In the genomic region with DNA sequence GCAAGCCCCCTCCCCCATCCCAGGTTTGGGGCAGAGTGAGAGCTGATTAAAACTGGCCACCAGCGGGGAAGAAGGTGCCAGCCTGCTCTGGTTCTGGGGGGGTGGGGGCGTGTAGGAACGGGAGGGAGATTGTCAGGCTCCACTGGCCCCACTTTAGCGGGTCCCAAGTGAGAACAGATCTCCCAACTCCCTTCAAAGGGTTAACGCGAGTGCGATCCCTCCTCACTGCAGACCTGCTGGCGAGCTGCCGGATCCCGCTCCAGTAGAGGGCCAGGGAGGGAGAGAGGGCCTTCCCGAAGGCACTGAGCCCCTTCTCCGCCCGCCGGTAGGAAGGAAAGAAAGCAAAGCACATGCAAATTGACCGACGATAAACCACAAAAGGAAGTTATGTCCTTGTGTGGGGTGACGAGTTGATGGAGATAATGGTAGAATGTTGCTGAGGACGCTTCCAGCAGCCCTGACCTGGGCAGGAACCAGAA, we compare ENCODE assay signal across 11 cellular contexts. TPM values are rescaled to one million over a fixed set of nuclear protein-coding genes. Genes with fewer than 3 reads are reported as not detected.
DNase-seq lines count a peak whose midpoint lies in the region; ATAC-seq lines count a peak whose summit lies in the region.
"Had no signal": no experiment of that assay in that cellular context is flagged by ENCODE, and none has a peak within 500 bp of the region (broad histone marks: within the 10 kb centered on the region; RNA-seq: fewer than 3 reads in every experiment).

No MANE protein-coding gene starts in this region.

- H3K36me3 Mint-ChIP-seq in naive thymus-derived CD4-positive, alpha-beta T cell = peaks cover 0 to 4% (median 0%) of the 10 kb centered on the region in 5 donors

- POLR2A ChIA-PET in naive thymus-derived CD4-positive, alpha-beta T cell (lab: Charles Lee) = no interaction called here

- DNase-seq in Ammon's horn (ENCODE audit: low spot score) (peak; percentile 51), OCI-M2 (lab: John Stamatoyannopoulos, UW; ENCODE audit: unreplicated experiment) (no peak), NCI-H1417 (lab: John Stamatoyannopoulos, UW) (no peak), cerebellar cortex (ENCODE audit: low spot score) (no peak), NCI-H2029 (lab: John Stamatoyannopoulos, UW) (no peak)
- no peak for DNase-seq in naive thymus-derived CD4-positive, alpha-beta T cell
- DNase-seq: stimulated activated CD4-positive, alpha-beta T cell treated with anti-CD3 and anti-CD28 coated beads, Interleukin-12 subunit alpha, Interleukin-12 subunit beta, amount 100 ng/mL, for 4 hours had no signal

- CTCF ChIA-PET in naive thymus-derived CD4-positive, alpha-beta T cell (lab: Charles Lee) = no interaction called here

- H3K27me3 Mint-ChIP-seq in naive thymus-derived CD4-positive, alpha-beta T cell = peaks cover 50 to 74% (median 63%) of the 10 kb centered on the region in 5 donors

- H3K9ac ChIP-seq in HUES6 (ENCODE audit: low read length) = peak overlapping the region; percentile 53

- no peaks in the 10 kb centered on the region for H3K36me3 ChIP-seq in HUES6 (ENCODE audit: control insufficient read depth, insufficient read depth, low read length)
- no peaks in the 10 kb centered on the region for H3K36me3 ChIP-seq in ectodermal cell (ENCODE audit: control insufficient read depth, insufficient read depth, low read length)
- H3K36me3 ChIP-seq in naive thymus-derived CD4-positive, alpha-beta T cell (ENCODE audit: control insufficient read depth in 2 of 3, insufficient read depth in 3 of 3, low read length in 3 of 3) = no peaks in the 10 kb centered on the region

- intact Hi-C loops in naive thymus-derived CD4-positive, alpha-beta T cell (cut with micrococcal nuclease) = no loop called here

- ATAC-seq in naive thymus-derived CD4-positive, alpha-beta T cell = no peak

- H3K9me3 ChIP-seq in HUES6 (ENCODE audit: control insufficient read depth, insufficient read depth, low read depth, low read length) = no peaks in the 10 kb centered on the region
- H3K9me3 ChIP-seq in ectodermal cell (ENCODE audit: control insufficient read depth, low read length) = no peaks in the 10 kb centered on the region
- H3K9me3 ChIP-seq in naive thymus-derived CD4-positive, alpha-beta T cell (ENCODE audit: control insufficient read depth in 2 of 3, low read length in 3 of 3) = no peaks in the 10 kb centered on the region

- H3K27ac Mint-ChIP-seq in naive thymus-derived CD4-positive, alpha-beta T cell = peak overlapping the region in 2 of 9 donors; percentile 18 to 42

- peaks cover 8 to 25% (median 17%) of the 10 kb centered on the region in 7 donors for H3K4me1 Mint-ChIP-seq in naive thymus-derived CD4-positive, alpha-beta T cell

- peaks cover 61% of the 10 kb centered on the region for H3K27me3 ChIP-seq in HUES6 (ENCODE audit: control insufficient read depth, insufficient read depth, low read length)
- peaks cover 53% of the 10 kb centered on the region for H3K27me3 ChIP-seq in ectodermal cell (ENCODE audit: control insufficient read depth, insufficient read depth, low read length, poor library complexity, severe bottlenecking)
- H3K27me3 ChIP-seq in naive thymus-derived CD4-positive, alpha-beta T cell (ENCODE audit: control insufficient read depth in 2 of 2, insufficient read depth in 2 of 2, low read length in 2 of 2) = peaks cover 0 to 7% of the 10 kb centered on the region in 2 donors

- 0% methylated on average over 18 of the region's 18 CpGs for WGBS in ectodermal cell, 2 experiments

- H3K27ac ChIP-seq in HUES6 (ENCODE audit: low read depth, low read length) (no peak overlapping the region), ectodermal cell (ENCODE audit: insufficient read depth, low read depth, low read length, poor library complexity, severe bottlenecking) (no peak overlapping the region)
- H3K27ac ChIP-seq in naive thymus-derived CD4-positive, alpha-beta T cell (ENCODE audit: low read depth, low read length) = no peak overlapping the region

- peaks cover 33% of the 10 kb centered on the region; the same call in 1 of the 2 replicates for H3K4me1 ChIP-seq in HUES6 (ENCODE audit: control insufficient read depth, insufficient read depth, low read length)
- peaks cover 19% of the 10 kb centered on the region for H3K4me1 ChIP-seq in ectodermal cell (ENCODE audit: control insufficient read depth, insufficient read depth, low read length)
- no peaks in the 10 kb centered on the region for H3K4me1 ChIP-seq in naive thymus-derived CD4-positive, alpha-beta T cell (ENCODE audit: control insufficient read depth in 2 of 2, insufficient read depth in 2 of 2, low read length in 2 of 2)

- H3K4me3 ChIP-seq in HUES6 (ENCODE audit: low read depth, low read length) = peak overlapping the region; percentile 73
- peak overlapping the region; percentile 66 for H3K4me3 ChIP-seq in ectodermal cell (ENCODE audit: insufficient read depth, low read depth, low read length)
- no peak overlapping the region for H3K4me3 ChIP-seq in naive thymus-derived CD4-positive, alpha-beta T cell (ENCODE audit: low read length)

- peaks cover 0 to 8% (median 0%) of the 10 kb centered on the region in 11 donors for H3K9me3 Mint-ChIP-seq in naive thymus-derived CD4-positive, alpha-beta T cell

- H3K4me3 Mint-ChIP-seq in naive thymus-derived CD4-positive, alpha-beta T cell = peak overlapping the region; percentile 63 to 96 (median 78)

RNA-seq across cellular contexts. Expression of a gene that starts 1.3 kb away (rescaled TPM):
- polyA plus RNA-seq in ectodermal cell (2013, experiment 1 of 4) = 7.9 TPM
- 6.0 TPM for polyA plus RNA-seq in ectodermal cell (2013, experiment 2 of 4)
- 5.5 TPM for polyA plus RNA-seq in ectodermal cell (2013, experiment 3 of 4)
- 5.8 TPM for polyA plus RNA-seq in ectodermal cell (2013, experiment 4 of 4)
- not detected for total RNA-seq in naive thymus-derived CD4-positive, alpha-beta T cell
- not detected for polyA plus RNA-seq in naive thymus-derived CD4-positive, alpha-beta T cell
- total RNA-seq: fibroblast of villous mesenchyme, HT-29 had no signal
